ENCODE assay signal across 24 cellular contexts in the genomic region with DNA sequence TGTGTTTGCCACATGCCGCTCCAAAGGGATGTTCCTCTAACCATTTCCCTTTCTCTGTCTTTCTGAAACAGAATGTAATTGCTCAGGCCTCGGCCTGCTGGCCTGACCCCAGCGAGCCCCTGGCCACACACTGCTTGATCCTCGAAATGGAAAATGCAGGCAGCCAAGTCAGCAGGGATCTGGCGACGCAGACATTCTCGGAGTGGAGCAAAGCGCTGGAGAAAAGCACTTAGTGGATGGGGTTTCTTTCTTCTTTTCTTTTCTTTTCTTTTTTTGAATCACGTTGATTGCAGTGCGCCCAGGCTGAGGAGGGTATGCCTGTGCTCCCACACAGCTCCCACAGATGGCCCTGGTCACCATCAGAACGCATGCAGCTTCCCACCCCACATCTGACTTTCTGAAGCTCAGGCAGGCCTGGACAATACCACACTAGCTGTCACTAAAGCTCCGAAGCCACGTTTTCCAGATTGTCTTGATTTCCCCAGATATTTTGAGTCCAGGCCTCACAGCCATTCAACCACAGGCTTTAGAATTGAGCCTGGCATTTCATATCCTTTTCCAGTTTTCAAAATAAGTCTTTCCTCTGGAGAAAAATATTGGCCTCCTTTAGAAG.
A peak's percentile ranks its signal among the peaks of the same experiment; 100 is the strongest.
DNase-seq lines count a peak whose midpoint lies in the region; ATAC-seq, FAIRE-seq and TF ChIP-seq lines count a peak whose summit lies in the region.
"Had no signal": no experiment of that assay in that cellular context is flagged by ENCODE, and none has a peak within 500 bp of the region (broad histone marks: within the 10 kb centered on the region; RNA-seq: fewer than 3 reads in every experiment).

No MANE protein-coding gene starts in this region.

- H3K4ac ChIP-seq in neuronal stem cell (ENCODE audit: low read length) = no peak overlapping the region

- no peak overlapping the region for H3K18ac ChIP-seq in neuronal stem cell (ENCODE audit: low read length)

- TF ChIP-seq EP300 in A549 (IDR thresholded peaks at IDR 0.05) = no peak

- no peak overlapping the region for H3K23ac ChIP-seq in neuronal stem cell (ENCODE audit: low read depth, low read length, poor library complexity)

- peaks cover 0 to 32% (median 0%) of the 10 kb centered on the region in 3 experiments for H3K27me3 ChIP-seq in neuronal stem cell (ENCODE audit: control insufficient read depth in 3 of 3, insufficient read depth in 3 of 3, low read depth in 1 of 3, low read length in 3 of 3)
- H3K27me3 ChIP-seq: spleen had no signal

- TF ChIP-seq POLR2A in A549 (IDR thresholded peaks at IDR 0.05; ENCODE audit: low read length) = no peak

- H2BK120ac ChIP-seq in neuronal stem cell (ENCODE audit: low read depth, low read length) = no peak overlapping the region

- H3K9ac ChIP-seq in neuronal stem cell (ENCODE audit: low read depth, low read length, poor library complexity) = no peak overlapping the region

- peaks cover 11% of the 10 kb centered on the region for H3K4me1 ChIP-seq in A549
- H3K4me1 ChIP-seq in neuronal stem cell (ENCODE audit: control insufficient read depth in 2 of 2, insufficient read depth in 1 of 2, low read depth in 1 of 2, low read length in 2 of 2) = peaks cover 6% of the 10 kb centered on the region in 2 donors
- H3K4me1 ChIP-seq: prostate gland, spleen had no signal

- H3K4me3 ChIP-seq in A549 (no peak overlapping the region), neuronal stem cell (ENCODE audit: low read length in 2 of 2) (peak overlapping the region in 1 of 2 donors; percentile 11)
- H3K4me3 ChIP-seq: GM12878, prostate gland, spleen had no signal

- no peak overlapping the region for H2BK12ac ChIP-seq in neuronal stem cell (ENCODE audit: low read length)

- no peak overlapping the region for H2AK5ac ChIP-seq in neuronal stem cell (ENCODE audit: low read depth, low read length)

- CTCF ChIA-PET in A549 (lab: Yijun Ruan, JAX) = interaction anchor here (1.0 to 1.1 kb wide), 2 partner anchors 20 to 264 kb away, joined by 4 read pairs; no protein-coding TSS in a partner anchor

- 78% methylated on average over 13 of the region's 13 CpGs for WGBS in A549 (ENCODE audit: missing lambda C conversion rate)
- WGBS in neuronal stem cell (ENCODE audit: extremely low coverage in 2 of 2, insufficient read length in 2 of 2, insufficient replicate concordance in 1 of 2), 2 donors = no CpG with 5 or more reads among the region's 13 CpGs

- no peak for TF ChIP-seq RAD21 in A549 (conservative IDR thresholded peaks at IDR 0.05 in 1 of 2, IDR thresholded peaks at IDR 0.05 in 1 of 2)

- H4K8ac ChIP-seq in neuronal stem cell (ENCODE audit: low read depth, low read length) = no peak overlapping the region

- H3K4me2 ChIP-seq in A549 = peak overlapping the region; percentile 44; the same call in 2 of the 3 replicates
- no peak overlapping the region for H3K4me2 ChIP-seq in neuronal stem cell (ENCODE audit: insufficient read depth, low read length, poor library complexity, severe bottlenecking)

- H3K14ac ChIP-seq in neuronal stem cell (ENCODE audit: low read length) = no peak overlapping the region

- H3K27ac Mint-ChIP-seq in brain = peak overlapping the region in 3 of 5 experiments; percentile 25 to 88 (median 85)
- no peak overlapping the region for H3K27ac Mint-ChIP-seq in effector memory CD8-positive, alpha-beta T cell
- H3K27ac Mint-ChIP-seq: activated CD4-positive, alpha-beta T cell treated with anti-CD3 and anti-CD28 coated beads, Interleukin-2, amount 10 ng/mL, durations not matched to agents 7 days and 5 days; HFFc6 had no signal

- no peak overlapping the region for H4K91ac ChIP-seq in neuronal stem cell (ENCODE audit: low read depth, low read length, poor library complexity)

- no peak for ATAC-seq in A549
- ATAC-seq in effector memory CD8-positive, alpha-beta T cell (replicated peaks) = no peak
- ATAC-seq in HG02973 (IDR thresholded peaks at IDR 0.05; ENCODE audit: unreplicated experiment) = no peak
- ATAC-seq: GM12878, left colon, Panc1 had no signal

- H3K79me1 ChIP-seq in neuronal stem cell (ENCODE audit: low read depth, low read length) = no peaks in the 10 kb centered on the region

- no peak overlapping the region for H2BK15ac ChIP-seq in neuronal stem cell (ENCODE audit: low read length)

- H3K9me3 ChIP-seq in A549 (peaks cover 3% of the 10 kb centered on the region; the same call in 1 of the 3 replicates), neuronal stem cell (replicated peaks in 1 of 2; ENCODE audit: control insufficient read depth in 2 of 2, insufficient read depth in 1 of 2, low read depth in 1 of 2, low read length in 2 of 2) (peaks cover 0 to 3% of the 10 kb centered on the region in 2 donors)
- H3K9me3 ChIP-seq: prostate gland, spleen had no signal

- no peak for FAIRE-seq in A549 (lab: Jason Lieb, UNC)
- FAIRE-seq: GM12878, TTC549 had no signal

- POLR2A ChIA-PET in A549 (lab: Yijun Ruan, JAX) = interaction anchor here (1.5 kb wide), 1 partner anchor 116 kb away, joined by 4 read pairs; no protein-coding TSS in a partner anchor

- DNase-seq in A549 (ENCODE audit: low read depth in 1 of 2, low spot score in 1 of 2) (no peak), left kidney (ENCODE audit: low read depth, low spot score) (peak; percentile 35), neuronal stem cell (ENCODE audit: low spot score) (no peak), HPDE6-E6E7 (ENCODE audit: extremely low spot score) (no peak), AG08395 (ENCODE audit: low spot score) (no peak)
- no peak for DNase-seq in effector memory CD8-positive, alpha-beta T cell
- DNase-seq: activated CD4-positive, alpha-beta T cell treated with anti-CD3 and anti-CD28 coated beads, Interleukin-2, amount 10 ng/mL, durations not matched to agents 7 days and 5 days; activated CD8-positive, alpha-beta memory T cell treated with anti-CD3 and anti-CD28 coated beads, Interleukin-2, amount 50 U/mL, for 48 hours; amygdala; cerebellar nuclear complex; DMS 273 treated with DMSO at 0.1 percent for 48 hours; GF-D8; HFFc6; left colon; naive B cell; NCI-H1105 treated with DMSO at 0.1 percent for 48 hours; NCI-H774; spleen had no signal

- no peaks in the 10 kb centered on the region for H3K27me3 Mint-ChIP-seq in brain
- H3K27me3 Mint-ChIP-seq in effector memory CD8-positive, alpha-beta T cell = peaks cover 20 to 56% of the 10 kb centered on the region in 2 donors

- H3K27ac ChIP-seq in A549 (peak overlapping the region; percentile 64 to 71; a peak in 5 of 6 replicates), neuronal stem cell (replicated peaks; ENCODE audit: low read length) (no peak overlapping the region)
- H3K27ac ChIP-seq: prostate gland had no signal

- TF ChIP-seq CTCF in A549 (IDR thresholded peaks at IDR 0.05) (no peak), brain (conservative IDR thresholded peaks at IDR 0.05) (no peak)

- H3K36me3 ChIP-seq in neuronal stem cell (replicated peaks in 1 of 2; ENCODE audit: control insufficient read depth in 2 of 2, insufficient read depth in 2 of 2, low read length in 2 of 2) = no peaks in the 10 kb centered on the region
- H3K36me3 ChIP-seq: prostate gland, spleen had no signal

- H2BK5ac ChIP-seq in neuronal stem cell (ENCODE audit: low read length) = no peak overlapping the region

- H3K36me3 Mint-ChIP-seq in brain = no peaks in the 10 kb centered on the region
- H3K36me3 Mint-ChIP-seq in effector memory CD8-positive, alpha-beta T cell (ENCODE audit: insufficient read depth) = no peaks in the 10 kb centered on the region
- H3K36me3 Mint-ChIP-seq: naive B cell had no signal

- H2AFZ ChIP-seq in neuronal stem cell (ENCODE audit: low read length) = peak overlapping the region; percentile 85

- H3K4me1 Mint-ChIP-seq in brain = peaks cover 57% of the 10 kb centered on the region
- peaks cover 0 to 4% of the 10 kb centered on the region in 2 donors for H3K4me1 Mint-ChIP-seq in effector memory CD8-positive, alpha-beta T cell (ENCODE audit: low read depth in 2 of 2)
- H3K4me1 Mint-ChIP-seq: activated CD4-positive, alpha-beta T cell treated with anti-CD3 and anti-CD28 coated beads, Interleukin-2, amount 10 ng/mL, durations not matched to agents 7 days and 5 days had no signal

- peak overlapping the region in 1 of 5 experiments; percentile 45 for H3K4me3 Mint-ChIP-seq in brain
- H3K4me3 Mint-ChIP-seq in effector memory CD8-positive, alpha-beta T cell = no peak overlapping the region
- H3K4me3 Mint-ChIP-seq: activated CD4-positive, alpha-beta T cell treated with anti-CD3 and anti-CD28 coated beads, Interleukin-2, amount 10 ng/mL, durations not matched to agents 7 days and 5 days; HFFc6; naive B cell had no signal

- peaks cover 0 to 23% (median 4%) of the 10 kb centered on the region in 5 experiments for H3K9me3 Mint-ChIP-seq in brain
- no peaks in the 10 kb centered on the region for H3K9me3 Mint-ChIP-seq in effector memory CD8-positive, alpha-beta T cell
- H3K9me3 Mint-ChIP-seq: activated CD4-positive, alpha-beta T cell treated with anti-CD3 and anti-CD28 coated beads, Interleukin-2, amount 10 ng/mL, durations not matched to agents 7 days and 5 days had no signal

TF ChIP-seq in A549, 52 proteins besides CTCF, POLR2A, EP300 and RAD21 (continues in another document):
- TF ChIP-seq FOSB (CRISPR knock-in tag; IDR thresholded peaks at IDR 0.05) = no peak
- no peak for TF ChIP-seq POLR2AphosphoS2 (conservative IDR thresholded peaks at IDR 0.05; ENCODE audit: low read length)
- TF ChIP-seq ESRRA (IDR thresholded peaks at IDR 0.05; ENCODE audit: borderline replicate concordance, low read length) = no peak
- TF ChIP-seq, protein P1, sequence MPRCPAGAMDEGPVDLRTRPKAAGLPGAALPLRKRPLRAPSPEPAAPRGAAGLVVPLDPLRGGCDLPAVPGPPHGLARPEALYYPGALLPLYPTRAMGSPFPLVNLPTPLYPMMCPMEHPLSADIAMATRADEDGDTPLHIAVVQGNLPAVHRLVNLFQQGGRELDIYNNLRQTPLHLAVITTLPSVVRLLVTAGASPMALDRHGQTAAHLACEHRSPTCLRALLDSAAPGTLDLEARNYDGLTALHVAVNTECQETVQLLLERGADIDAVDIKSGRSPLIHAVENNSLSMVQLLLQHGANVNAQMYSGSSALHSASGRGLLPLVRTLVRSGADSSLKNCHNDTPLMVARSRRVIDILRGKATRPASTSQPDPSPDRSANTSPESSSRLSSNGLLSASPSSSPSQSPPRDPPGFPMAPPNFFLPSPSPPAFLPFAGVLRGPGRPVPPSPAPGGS (IDR thresholded peaks at IDR 0.05) = no peak
- TF ChIP-seq, protein P2, sequence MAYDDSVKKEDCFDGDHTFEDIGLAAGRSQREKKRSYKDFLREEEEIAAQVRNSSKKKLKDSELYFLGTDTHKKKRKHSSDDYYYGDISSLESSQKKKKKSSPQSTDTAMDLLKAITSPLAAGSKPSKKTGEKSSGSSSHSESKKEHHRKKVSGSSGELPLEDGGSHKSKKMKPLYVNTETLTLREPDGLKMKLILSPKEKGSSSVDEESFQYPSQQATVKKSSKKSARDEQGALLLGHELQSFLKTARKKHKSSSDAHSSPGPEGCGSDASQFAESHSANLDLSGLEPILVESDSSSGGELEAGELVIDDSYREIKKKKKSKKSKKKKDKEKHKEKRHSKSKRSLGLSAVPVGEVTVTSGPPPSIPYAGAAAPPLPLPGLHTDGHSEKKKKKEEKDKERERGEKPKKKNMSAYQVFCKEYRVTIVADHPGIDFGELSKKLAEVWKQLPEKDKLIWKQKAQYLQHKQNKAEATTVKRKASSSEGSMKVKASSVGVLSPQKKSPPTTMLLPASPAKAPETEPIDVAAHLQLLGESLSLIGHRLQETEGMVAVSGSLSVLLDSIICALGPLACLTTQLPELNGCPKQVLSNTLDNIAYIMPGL (CRISPR knock-in tag; IDR thresholded peaks at IDR 0.05; ENCODE audit: borderline replicate concordance) = no peak

Comparison
In these comparisons a context has a peak if more than half of its experiments do, and no peak if none do; other contexts are left out.
1. H3K27ac Mint-ChIP-seq: peak in brain (3 of 5); none in effector memory CD8-positive, alpha-beta T cell (0 of 2).